ENCODE assay signal across 8 cellular contexts in genomic region chr12:27012239-27012981, GRCh38. TPM values are rescaled to one million over a fixed set of nuclear protein-coding genes. Genes with fewer than 3 reads are reported as not detected.
A peak's percentile ranks its signal among the peaks of the same experiment; 100 is the strongest.
DNase-seq lines count a peak whose midpoint lies in the region; ATAC-seq and TF ChIP-seq lines count a peak whose summit lies in the region.

No MANE protein-coding gene starts in this region.

- peak overlapping the region; percentile 91 for H3K4me3 Mint-ChIP-seq in activated naive CD4-positive, alpha-beta T cell treated with anti-CD3 and anti-CD28 coated beads for 36 hours
- H3K4me3 Mint-ChIP-seq in T-cell (peak overlapping the region; percentile 24 to 82 (median 29)), type B pancreatic cell (peak overlapping the region; percentile 96)

- DNase-seq in activated naive CD4-positive, alpha-beta T cell treated with anti-CD3 and anti-CD28 coated beads for 36 hours, result no peak
- no peak for DNase-seq in activated naive CD4-positive, alpha-beta T cell treated with anti-CD3 and anti-CD28 coated beads, Interleukin-2, amount 50 U/mL, for 16 hours
- DNase-seq in T-cell (no peak), globus pallidus (ENCODE audit: low spot score) (peak; percentile 41), type B pancreatic cell (ENCODE audit: extremely low spot score, unreplicated experiment) (no peak), G401 (ENCODE audit: low spot score) (no peak), amygdala (lab: John Stamatoyannopoulos, UW) (no peak)

- TF ChIP-seq CTCF in type B pancreatic cell (conservative IDR thresholded peaks at IDR 0.05), result no peak

- H3K27me3 Mint-ChIP-seq in activated naive CD4-positive, alpha-beta T cell treated with anti-CD3 and anti-CD28 coated beads for 36 hours (ENCODE audit: low read depth), result no peaks in the 10 kb centered on the region
- H3K27me3 Mint-ChIP-seq in T-cell (no peaks in the 10 kb centered on the region), type B pancreatic cell (no peaks in the 10 kb centered on the region)

- H3K9me3 Mint-ChIP-seq in activated naive CD4-positive, alpha-beta T cell treated with anti-CD3 and anti-CD28 coated beads for 36 hours, result no peaks in the 10 kb centered on the region
- H3K9me3 Mint-ChIP-seq in T-cell (no peaks in the 10 kb centered on the region), type B pancreatic cell (no peaks in the 10 kb centered on the region)

- peaks cover 6% of the 10 kb centered on the region for H3K36me3 Mint-ChIP-seq in activated naive CD4-positive, alpha-beta T cell treated with anti-CD3 and anti-CD28 coated beads for 36 hours (ENCODE audit: low read depth)
- H3K36me3 Mint-ChIP-seq in T-cell (peaks cover 16% of the 10 kb centered on the region), type B pancreatic cell (peaks cover 14% of the 10 kb centered on the region)

- ATAC-seq in T-cell (replicated peaks in 1 of 4), result no peak
- no peak for ATAC-seq in HG03097 (IDR thresholded peaks at IDR 0.05; ENCODE audit: low FRiP score, unreplicated experiment)

- POLR2A ChIA-PET in T-cell (lab: Charles Lee), result no interaction called here

- H3K27ac Mint-ChIP-seq in activated naive CD4-positive, alpha-beta T cell treated with anti-CD3 and anti-CD28 coated beads for 36 hours, result peak overlapping the region; percentile 8
- no peak overlapping the region for H3K27ac Mint-ChIP-seq in T-cell
- H3K27ac Mint-ChIP-seq in type B pancreatic cell, result peak overlapping the region; percentile 92

- in situ Hi-C loops in G401 (cut with HindIII; ENCODE audit: low sequenced_read_pairs), result no loop called here

- intact Hi-C loops in activated naive CD4-positive, alpha-beta T cell treated with anti-CD3 and anti-CD28 coated beads for 36 hours (cut with micrococcal nuclease), result loop anchor here (5.0 kb wide), 1 partner anchor 575 kb away; no protein-coding TSS in a partner anchor

- H3K4me1 Mint-ChIP-seq in activated naive CD4-positive, alpha-beta T cell treated with anti-CD3 and anti-CD28 coated beads for 36 hours (ENCODE audit: low read depth), result peaks cover 53% of the 10 kb centered on the region
- H3K4me1 Mint-ChIP-seq in T-cell, result peaks cover 58 to 66% (median 59%) of the 10 kb centered on the region in 3 donors
- no peaks in the 10 kb centered on the region for H3K4me1 Mint-ChIP-seq in type B pancreatic cell (ENCODE audit: unreplicated experiment)

- CTCF ChIA-PET in activated naive CD4-positive, alpha-beta T cell treated with anti-CD3 and anti-CD28 coated beads for 36 hours (lab: Charles Lee), result interaction anchor here (0.6 to 7.9 kb wide), 7 partner anchors 9 to 618 kb away, joined by 3 to 95 read pairs (median 6); no protein-coding TSS in a partner anchor
- CTCF ChIA-PET in T-cell (lab: Charles Lee), result interaction anchor here (0.7 to 3.9 kb wide), 4 partner anchors 101 to 293 kb away, joined by 3 to 89 read pairs (median 5); no protein-coding TSS in a partner anchor

RNA-seq across cellular contexts. Expression of gene TM7SF3, which starts 1.8 kb away (rescaled TPM):
- 10 to 100 TPM; 39.1 to 42.8 TPM for total RNA-seq in activated naive CD4-positive, alpha-beta T cell treated with anti-CD3 and anti-CD28 coated beads for 36 hours
- total RNA-seq in T-cell, result 10 to 100 TPM; 24.9 to 30.6 (median 26.8) TPM
- total RNA-seq in type B pancreatic cell (ENCODE audit: low replicate concordance), result 49.6 and 158 TPM in 2 replicates
- 105 and 126 TPM in 2 replicates for total RNA-seq in G401 (2014; rRNA removed; shearing (Covaris generic))

RNA-seq across cellular contexts. Expression of gene MED21, which starts 9.9 kb away (rescaled TPM):
- 10 to 100 TPM; 23.7 to 23.9 TPM for total RNA-seq in activated naive CD4-positive, alpha-beta T cell treated with anti-CD3 and anti-CD28 coated beads for 36 hours
- 10 to 100 TPM; 45.8 to 78.7 (median 47.5) TPM for total RNA-seq in T-cell
- total RNA-seq in type B pancreatic cell (ENCODE audit: low replicate concordance), result 48.2 and 102 TPM in 2 replicates
- total RNA-seq in G401 (2014; rRNA removed; shearing (Covaris generic)), result 46.5 and 75.4 TPM in 2 replicates

Comparison
In these comparisons a context has a peak if more than half of its experiments do, and no peak if none do; other contexts are left out.
1. H3K27ac Mint-ChIP-seq: peak in activated naive CD4-positive, alpha-beta T cell treated with anti-CD3 and anti-CD28 coated beads for 36 hours (single experiment) and type B pancreatic cell (single experiment); none in T-cell (0 of 2).
2. H3K4me3 Mint-ChIP-seq: peak in every context shown above with its lines; median percentile 96 in type B pancreatic cell; 91 in activated naive CD4-positive, alpha-beta T cell treated with anti-CD3 and anti-CD28 coated beads for 36 hours; 29 in T-cell.